Comparison of ENCODE assay signal across 18 cellular contexts in the genomic region with DNA sequence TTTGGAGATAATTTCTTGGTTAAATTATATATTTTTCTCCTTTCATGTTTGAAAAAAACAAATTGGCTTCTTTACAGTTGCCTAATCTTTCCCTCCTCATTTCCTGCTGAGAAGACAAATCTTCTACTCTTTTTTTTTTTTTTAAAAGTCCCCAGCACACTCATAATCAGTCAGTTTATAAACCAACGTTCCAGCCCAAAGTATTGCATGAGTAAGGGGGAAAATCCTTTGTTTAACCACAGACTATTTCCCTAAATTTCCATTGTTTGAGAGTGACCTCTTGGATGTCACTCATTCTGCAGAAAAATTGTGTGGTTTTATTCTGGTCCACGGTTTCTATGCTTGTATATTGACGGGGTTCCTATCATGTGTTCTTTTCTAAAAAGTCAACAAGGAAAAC. TPM values are rescaled to one million over a fixed set of nuclear protein-coding genes. Genes with fewer than 3 reads are reported as not detected.
DNase-seq lines count a peak whose midpoint lies in the region; ATAC-seq, FAIRE-seq and TF ChIP-seq lines count a peak whose summit lies in the region.
"Had no signal": no experiment of that assay in that cellular context is flagged by ENCODE, and none has a peak within 500 bp of the region (broad histone marks: within the 10 kb centered on the region; RNA-seq: fewer than 3 reads in every experiment).

No MANE protein-coding gene starts in this region.

- no peak overlapping the region for H2AFZ ChIP-seq in astrocyte (ENCODE audit: low read depth, low read length)

- H3K27ac Mint-ChIP-seq in astrocyte (ENCODE audit: unreplicated experiment) (no peak overlapping the region), glutamatergic neuron (ENCODE audit: unreplicated experiment) (no peak overlapping the region)

- no peaks in the 10 kb centered on the region for H4K20me1 ChIP-seq in astrocyte (ENCODE audit: insufficient read depth, low read length)

- H3K4me3 Mint-ChIP-seq in astrocyte (ENCODE audit: unreplicated experiment) (no peak overlapping the region), glutamatergic neuron (ENCODE audit: unreplicated experiment) (no peak overlapping the region)
- H3K4me3 Mint-ChIP-seq: CD4-positive, alpha-beta memory T cell had no signal

- DNase-seq in HT1080 (ENCODE audit: low read depth) = peak; percentile 69
- DNase-seq in astrocyte (ENCODE audit: low read depth) = peak; percentile 41
- peak; percentile 26 for DNase-seq in fibroblast of pulmonary artery (ENCODE audit: low read depth)
- DNase-seq in urothelium cell line (ENCODE audit: low spot score) = peak; percentile 10
- DNase-seq in glutamatergic neuron = no peak
- no peak for DNase-seq in NCI-H1436 treated with DMSO at 0.1 percent for 48 hours (lab: John Stamatoyannopoulos, UW)
- DNase-seq: BE2C; CD4-positive, alpha-beta memory T cell; DMS79 treated with DMSO at 0.1 percent for 48 hours; GDM1; IMR-90 had no signal

- H3K4me2 ChIP-seq in astrocyte (ENCODE audit: low read length) = no peak overlapping the region
- H3K4me2 ChIP-seq: A549 had no signal

- H3K4me1 Mint-ChIP-seq in astrocyte (ENCODE audit: low read depth, unreplicated experiment) = peaks cover 9% of the 10 kb centered on the region
- peaks cover 15% of the 10 kb centered on the region for H3K4me1 Mint-ChIP-seq in glutamatergic neuron (ENCODE audit: low read depth, unreplicated experiment)

- H3K27me3 Mint-ChIP-seq in astrocyte (ENCODE audit: low read depth, unreplicated experiment) = peaks cover 9% of the 10 kb centered on the region
- H3K27me3 Mint-ChIP-seq in glutamatergic neuron (ENCODE audit: unreplicated experiment) = peaks cover 2% of the 10 kb centered on the region

- H3K9me3 Mint-ChIP-seq in astrocyte (ENCODE audit: unreplicated experiment) = peaks cover 1% of the 10 kb centered on the region
- H3K9me3 Mint-ChIP-seq in glutamatergic neuron (ENCODE audit: unreplicated experiment) = no peaks in the 10 kb centered on the region
- H3K9me3 Mint-ChIP-seq: CD4-positive, alpha-beta memory T cell had no signal

- H3K36me3 ChIP-seq in astrocyte (ENCODE audit: insufficient read depth, low read length) = no peaks in the 10 kb centered on the region
- H3K36me3 ChIP-seq: BE2C had no signal

- H3K4me3 ChIP-seq in astrocyte (ENCODE audit: insufficient read depth, low read depth, low read length) (no peak overlapping the region), fibroblast of pulmonary artery (replicated peaks; ENCODE audit: low read depth, low read length) (no peak overlapping the region)
- H3K4me3 ChIP-seq: A549 had no signal

- H3K27ac ChIP-seq in astrocyte (ENCODE audit: low read depth, low read length) = no peak overlapping the region
- H3K27ac ChIP-seq: A549, C4-2B had no signal

- no peak for ATAC-seq in GM21360 (IDR thresholded peaks at IDR 0.05; ENCODE audit: unreplicated experiment)
- ATAC-seq: A549, HCT116 had no signal

- peaks cover 4% of the 10 kb centered on the region for H3K4me1 ChIP-seq in astrocyte (ENCODE audit: insufficient read depth, low read length)
- H3K4me1 ChIP-seq: A549, BE2C had no signal

- FAIRE-seq in astrocyte (lab: Jason Lieb, UNC) = no peak
- no peak for FAIRE-seq in urothelium cell line (lab: Jason Lieb, UNC)
- FAIRE-seq: A549, GM12892, H54 had no signal

- TF ChIP-seq CTCF in astrocyte (IDR thresholded peaks at IDR 0.05; ENCODE audit: insufficient read depth, low read depth, low read length) (no peak), fibroblast of pulmonary artery (IDR thresholded peaks at IDR 0.05; ENCODE audit: low read length, missing control alignments) (no peak), glutamatergic neuron (IDR thresholded peaks at IDR 0.05; ENCODE audit: partially characterized antibody, unreplicated experiment) (no peak)

- H3K27me3 ChIP-seq in astrocyte (ENCODE audit: insufficient read depth, low read length) = no peaks in the 10 kb centered on the region

- no peaks in the 10 kb centered on the region for H3K79me2 ChIP-seq in astrocyte (ENCODE audit: insufficient read depth, low read length)

- no peak overlapping the region for H3K9ac ChIP-seq in astrocyte (ENCODE audit: low read length)

- H3K9me3 ChIP-seq in astrocyte (ENCODE audit: insufficient read depth, low read depth, low read length) = no peaks in the 10 kb centered on the region
- H3K9me3 ChIP-seq: A549, BE2C had no signal

- no peaks in the 10 kb centered on the region for H3K36me3 Mint-ChIP-seq in astrocyte (ENCODE audit: low read depth, unreplicated experiment)
- no peaks in the 10 kb centered on the region for H3K36me3 Mint-ChIP-seq in glutamatergic neuron (ENCODE audit: unreplicated experiment)
- H3K36me3 Mint-ChIP-seq: CD4-positive, alpha-beta memory T cell had no signal

RNA-seq across cellular contexts. Expression of a gene that starts 55.1 kb away (rescaled TPM):
- 15.5 and 16.4 TPM in 2 replicates for total RNA-seq in HT1080 (2014; rRNA removed; shearing (Covaris generic))
- 11.7 and 12.9 TPM in 2 replicates for polyA plus RNA-seq in HT1080 (2015; cell fraction: cytosol; rRNA removed)
- polyA plus RNA-seq in HT1080 (2015; cell fraction: nucleus; rRNA removed) = 13.9 and 15.7 TPM in 2 replicates
- total RNA-seq in astrocyte (7.4 and 9.1 TPM in 2 replicates), glutamatergic neuron (ENCODE audit: unreplicated experiment) (not detected)
- polyA plus RNA-seq: AG04450, IMR-90 had no signal

Comparison
In these comparisons a context has a peak if more than half of its experiments do, and no peak if none do; other contexts are left out.
1. DNase-seq: peak in HT1080 (single experiment), astrocyte (single experiment), fibroblast of pulmonary artery (single experiment) and urothelium cell line (single experiment); none in glutamatergic neuron (single experiment) and NCI-H1436 treated with DMSO at 0.1 percent for 48 hours (single experiment).